In the genomic region with DNA sequence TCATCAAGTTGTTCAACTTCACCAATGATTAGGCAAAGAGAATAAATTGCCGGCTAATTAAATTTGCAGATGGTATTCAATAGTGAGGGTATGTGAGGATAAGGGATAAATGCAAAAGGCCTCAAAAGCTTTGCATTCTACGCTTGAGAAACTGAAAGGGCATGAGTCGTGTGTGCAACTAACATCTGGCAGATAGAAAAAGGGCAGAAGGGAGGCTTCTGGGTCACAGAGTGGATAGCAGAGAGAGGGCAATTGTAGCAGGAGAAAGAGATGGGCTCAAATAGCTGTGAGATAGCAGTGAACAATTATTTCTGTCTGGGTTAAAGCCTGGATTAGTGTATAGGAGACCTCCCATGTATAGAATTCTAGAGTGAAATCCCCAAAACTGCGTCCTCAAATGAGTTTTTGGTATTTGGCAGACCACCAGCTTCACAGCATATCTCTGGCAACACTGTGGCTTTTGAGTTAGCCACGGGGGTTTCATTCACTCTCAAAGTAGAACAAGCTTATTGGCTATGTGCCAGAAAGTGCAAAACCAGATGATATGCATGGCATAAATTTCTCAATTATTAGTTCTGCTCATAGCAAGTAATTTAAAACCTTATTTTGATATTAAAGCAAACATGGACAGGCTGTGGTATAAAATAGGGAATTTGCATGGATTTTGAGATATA, we compare ENCODE assay signal across 20 cellular contexts.
DNase-seq lines count a peak whose midpoint lies in the region; ATAC-seq, FAIRE-seq and TF ChIP-seq lines count a peak whose summit lies in the region.
"Had no signal": no experiment of that assay in that cellular context is flagged by ENCODE, and none has a peak within 500 bp of the region (broad histone marks: within the 10 kb centered on the region; RNA-seq: fewer than 3 reads in every experiment).

No MANE protein-coding gene starts in this region.

- H3K27ac ChIP-seq in GM23248: no peak overlapping the region
- H3K27ac ChIP-seq in K562 (ENCODE audit: extremely low read depth, low read depth, low read length): no peak overlapping the region
- H3K27ac ChIP-seq: A549, PC-9 had no signal

- H2AFZ ChIP-seq in GM23248 (no peak overlapping the region), K562 (ENCODE audit: low read depth, low read length) (no peak overlapping the region)
- H2AFZ ChIP-seq: PC-9 had no signal

- no peaks in the 10 kb centered on the region for H3F3A ChIP-seq in GM23248 (ENCODE audit: insufficient read depth)

- H3K4me3 ChIP-seq in GM23248 (no peak overlapping the region), K562 (no peak overlapping the region)
- H3K4me3 ChIP-seq: A549, PC-9 had no signal

- H3K9ac ChIP-seq in GM23248 (no peak overlapping the region), K562 (ENCODE audit: insufficient read depth in 1 of 2, low read depth in 2 of 2, low read length in 2 of 2) (no peak overlapping the region)

- no peak for TF ChIP-seq EP300 in K562 (IDR thresholded peaks at IDR 0.05; ENCODE audit: low read length)

- WGBS in GM23248 (ENCODE audit: low coverage in 1 of 2, low lambda C conversion rate in 2 of 2, missing lambda C conversion rate in 2 of 2), 2 experiments: 23 to 30% methylated on average over 5 of the region's 5 CpGs
- WGBS in K562 (ENCODE audit: insufficient coverage, low coverage, missing lambda C conversion rate): 0% methylated on average over 5 of the region's 5 CpGs

- H3K79me2 ChIP-seq in GM23248 (ENCODE audit: insufficient read depth) (no peaks in the 10 kb centered on the region), K562 (ENCODE audit: control insufficient read depth, insufficient read depth, low read length) (no peaks in the 10 kb centered on the region)

- intact Hi-C loops in K562 (cut with micrococcal nuclease): no loop called here
- intact Hi-C loops in activated naive CD4-positive, alpha-beta T cell treated with anti-CD3 and anti-CD28 coated beads for 36 hours (cut with micrococcal nuclease): no loop called here

- TF ChIP-seq RAD21 in K562 (CRISPR knock-in tag; conservative IDR thresholded peaks at IDR 0.05 in 1 of 2, IDR thresholded peaks at IDR 0.05 in 1 of 2): no peak

- CTCF ChIA-PET in K562 (lab: Yijun Ruan, JAX; ENCODE audit: low intra/inter-chr PET ratio): interaction anchor here (0.6 kb wide), 1 partner anchor 324 kb away, joined by 3 read pairs; no protein-coding TSS in a partner anchor
- CTCF ChIA-PET in activated naive CD4-positive, alpha-beta T cell treated with anti-CD3 and anti-CD28 coated beads for 36 hours (lab: Charles Lee): no interaction called here

- TF ChIP-seq POLR2A in K562 (conservative IDR thresholded peaks at IDR 0.05): no peak

- no TSS peak for BruUV-seq in K562 (replicated peaks; lab: Mats Ljungman, UMichigan)

- no peak for TF ChIP-seq CTCF in K562 (IDR thresholded peaks at IDR 0.05 in 2 of 3, conservative IDR thresholded peaks at IDR 0.05 in 1 of 3; ENCODE audit: insufficient read depth in 2 of 3, low read depth in 1 of 3, low read length in 3 of 3)

- POLR2A ChIA-PET in K562 (lab: Yijun Ruan, JAX): no interaction called here

- H3K9me1 ChIP-seq in K562 (ENCODE audit: control insufficient read depth, insufficient read depth, low read length): no peaks in the 10 kb centered on the region

- H3K4me1 Mint-ChIP-seq in activated naive CD4-positive, alpha-beta T cell treated with anti-CD3 and anti-CD28 coated beads for 36 hours (ENCODE audit: low read depth): no peaks in the 10 kb centered on the region
- H3K4me1 Mint-ChIP-seq: CD4-positive, CD25-positive, alpha-beta regulatory T cell; T-cell had no signal

- H3K27me3 Mint-ChIP-seq in activated naive CD4-positive, alpha-beta T cell treated with anti-CD3 and anti-CD28 coated beads for 36 hours (ENCODE audit: low read depth): no peaks in the 10 kb centered on the region
- H3K27me3 Mint-ChIP-seq: CD4-positive, CD25-positive, alpha-beta regulatory T cell; T-cell had no signal

- no peak overlapping the region for H3K27ac Mint-ChIP-seq in activated naive CD4-positive, alpha-beta T cell treated with anti-CD3 and anti-CD28 coated beads for 36 hours
- H3K27ac Mint-ChIP-seq: CD4-positive, CD25-positive, alpha-beta regulatory T cell; T-cell; T-helper 2 cell treated with Interferon-gamma antibody and Interleukin-4, amounts not matched to agents 5 μg/mL and 100 μg/mL, for 36 hours had no signal

- no peaks in the 10 kb centered on the region for H4K20me1 ChIP-seq in GM23248 (ENCODE audit: insufficient read depth)
- no peaks in the 10 kb centered on the region for H4K20me1 ChIP-seq in K562 (replicated peaks; ENCODE audit: control insufficient read depth, insufficient read depth, low read length)

- no peaks in the 10 kb centered on the region for H3K9me2 ChIP-seq in GM23248 (ENCODE audit: insufficient read depth)

- peaks cover 6% of the 10 kb centered on the region for H3K9me3 Mint-ChIP-seq in activated naive CD4-positive, alpha-beta T cell treated with anti-CD3 and anti-CD28 coated beads for 36 hours

- DNase-seq in NCI-H2171 treated with DMSO at 0.1 percent for 48 hours (lab: John Stamatoyannopoulos, UW) (peak; percentile 26), NCI-H2171 (lab: John Stamatoyannopoulos, UW) (no peak), GM23248 (peak; percentile 1), NCI-H446 (lab: John Stamatoyannopoulos, UW) (peak; percentile 31 to 76), K562 (ENCODE audit: extremely low read depth in 1 of 4, low spot score in 3 of 4) (no peak), glomerular visceral epithelial cell (ENCODE audit: extremely low spot score) (no peak)
- DNase-seq in activated naive CD4-positive, alpha-beta T cell treated with anti-CD3 and anti-CD28 coated beads for 36 hours: no peak
- DNase-seq: CD4-positive, CD25-positive, alpha-beta regulatory T cell; KG1; NCI-H1417 treated with DMSO at 0.1 percent for 48 hours; NCI-H187 treated with DMSO at 0.1 percent for 48 hours; NCI-H510A treated with DMSO at 0.1 percent for 48 hours; PC-9; RPMI8226; SHP77; T-cell had no signal

- H3K4me2 ChIP-seq in GM23248 (ENCODE audit: unreplicated experiment) (no peak overlapping the region), K562 (ENCODE audit: insufficient read depth, low read length) (no peak overlapping the region)
- H3K4me2 ChIP-seq: A549, PC-9 had no signal

- no peaks in the 10 kb centered on the region for H3K9me3 ChIP-seq in GM23248 (ENCODE audit: low read depth)
- H3K9me3 ChIP-seq in K562 (replicated peaks; ENCODE audit: control insufficient read depth, insufficient read depth, low read depth, low read length): no peaks in the 10 kb centered on the region
- H3K9me3 ChIP-seq: A549 had no signal

- H3K4me1 ChIP-seq in GM23248 (ENCODE audit: insufficient read depth) (no peaks in the 10 kb centered on the region), K562 (replicated peaks in 1 of 2; ENCODE audit: control insufficient read depth in 2 of 2, insufficient read depth in 2 of 2, low read length in 2 of 2) (no peaks in the 10 kb centered on the region)
- H3K4me1 ChIP-seq: A549 had no signal

- in situ Hi-C loops in GM23248 (cut with MboI): no loop called here
- in situ Hi-C loops in K562 (cut with MboI): no loop called here

- H3K27me3 ChIP-seq in GM23248 (replicated peaks; ENCODE audit: insufficient read depth) (no peaks in the 10 kb centered on the region), K562 (ENCODE audit: control insufficient read depth in 2 of 2, insufficient read depth in 2 of 2, low read length in 2 of 2) (no peaks in the 10 kb centered on the region)

- no peaks in the 10 kb centered on the region for H3K36me3 Mint-ChIP-seq in activated naive CD4-positive, alpha-beta T cell treated with anti-CD3 and anti-CD28 coated beads for 36 hours (ENCODE audit: low read depth)
- H3K36me3 Mint-ChIP-seq: CD4-positive, CD25-positive, alpha-beta regulatory T cell; T-cell had no signal

- no peak overlapping the region for H3K4me3 Mint-ChIP-seq in activated naive CD4-positive, alpha-beta T cell treated with anti-CD3 and anti-CD28 coated beads for 36 hours
- H3K4me3 Mint-ChIP-seq: CD4-positive, CD25-positive, alpha-beta regulatory T cell; T-cell; T-helper 2 cell treated with Interferon-gamma antibody and Interleukin-4, amounts not matched to agents 5 μg/mL and 100 μg/mL, for 36 hours had no signal

- H3K36me3 ChIP-seq in GM23248 (ENCODE audit: low read depth) (no peaks in the 10 kb centered on the region), K562 (ENCODE audit: control insufficient read depth, insufficient read depth, low read length) (no peaks in the 10 kb centered on the region)

- no peak for ATAC-seq in K562
- ATAC-seq: A549, T-cell had no signal

- FAIRE-seq in K562 (lab: Jason Lieb, UNC): no peak
- FAIRE-seq: A549, G401.6, GM18507 had no signal

TF ChIP-seq in K562, 482 proteins besides CTCF, POLR2A, EP300 and RAD21:
- no peak for TF ChIP-seq ELF4 (CRISPR knock-in tag; IDR thresholded peaks at IDR 0.05)
- peak; percentile 38; the same call in 1 of the 2 replicates for TF ChIP-seq NFIX (CRISPR knock-in tag; IDR thresholded peaks at IDR 0.05; ENCODE audit: low read depth)
- peak; percentile 81 for TF ChIP-seq NFIC (IDR thresholded peaks at IDR 0.05)

Comparison
In these comparisons a context has a peak if more than half of its experiments do, and no peak if none do; other contexts are left out.
1. DNase-seq: peak in NCI-H2171 treated with DMSO at 0.1 percent for 48 hours (single experiment), GM23248 (single experiment) and NCI-H446 (2 of 2); none in NCI-H2171 (single experiment), K562 (0 of 4), glomerular visceral epithelial cell (single experiment) and activated naive CD4-positive, alpha-beta T cell treated with anti-CD3 and anti-CD28 coated beads for 36 hours (single experiment).